In genomic region chr21:37695111-37695510, GRCh38 we compare ENCODE assay signal across 29 cellular contexts.
"Had no signal": no experiment of that assay in that cellular context is flagged by ENCODE, and none has a peak within 500 bp of the region (broad histone marks: within the 10 kb centered on the region; RNA-seq: fewer than 3 reads in every experiment).

No MANE protein-coding gene starts in this region.

- H3K4me1 ChIP-seq: body of pancreas had no signal

- H3K27ac ChIP-seq: body of pancreas, cardiac muscle cell, dorsolateral prefrontal cortex had no signal

- DNase-seq: activated CD4-positive, alpha-beta memory T cell treated with anti-CD3 and anti-CD28 coated beads, Interleukin-2, amount 10 ng/mL, durations not matched to agents 7 days and 5 days; activated CD4-positive, alpha-beta T cell treated with anti-CD3 and anti-CD28 coated beads for 4 hours; activated CD4-positive, alpha-beta T cell treated with anti-CD3 and anti-CD28 coated beads, Interleukin-2, amount 10 ng/mL, durations not matched to agents 7 days and 5 days; activated CD4-positive, alpha-beta T cell treated with anti-CD3 and anti-CD28 coated beads, Interleukin-2, amount 50 U/mL, for 4 hours; activated CD4-positive, CD25-positive, alpha-beta regulatory T cell; activated CD4-positive, CD25-positive, alpha-beta regulatory T cell treated with anti-CD3 and anti-CD28 coated beads, Interleukin-2, amount 50 U/mL, for 72 hours; activated CD8-positive, alpha-beta memory T cell treated with anti-CD3 and anti-CD28 coated beads, Interleukin-2, amount 50 U/mL, for 48 hours; activated effector memory CD4-positive, alpha-beta T cell treated with Interleukin-2 at 50 U/mL for 16 hours; activated gamma-delta T cell treated with Interleukin-2 at 50 U/mL for 16 hours; activated naive CD4-positive, alpha-beta T cell treated with anti-CD3 and anti-CD28 coated beads, Interleukin-2, amount 50 U/mL, for 16 hours; activated naive CD4-positive, alpha-beta T cell treated with Interleukin-2 at 50 U/mL for 16 hours; activated T-cell treated with anti-CD3 and anti-CD28 coated beads for 4 hours; activated T-cell treated with anti-CD3 and anti-CD28 coated beads, Interleukin-2, amount 50 U/mL, for 24 hours; amygdala; aorta; body of pancreas; dorsolateral prefrontal cortex; effector memory CD4-positive, alpha-beta T cell; endodermal cell; foreskin fibroblast; head of caudate nucleus; T-helper 1 cell; T-helper 17 cell; T1000 had no signal

- H3K27me3 ChIP-seq: body of pancreas, cardiac muscle cell had no signal

- H3K9me3 ChIP-seq: body of pancreas had no signal

- H3K36me3 ChIP-seq: cardiac muscle cell had no signal

- H3K4me3 ChIP-seq: body of pancreas, cardiac muscle cell, coronary artery, dorsolateral prefrontal cortex had no signal

- ATAC-seq: activated T-helper 17 cell treated with anti-CD3 and anti-CD28 coated beads, Interleukin-2, amount 50 U/mL, for 72 hours; body of pancreas; esophagus mucosa; T-helper 17 cell had no signal

- FAIRE-seq: frontal cortex had no signal
